In the genomic region with DNA sequence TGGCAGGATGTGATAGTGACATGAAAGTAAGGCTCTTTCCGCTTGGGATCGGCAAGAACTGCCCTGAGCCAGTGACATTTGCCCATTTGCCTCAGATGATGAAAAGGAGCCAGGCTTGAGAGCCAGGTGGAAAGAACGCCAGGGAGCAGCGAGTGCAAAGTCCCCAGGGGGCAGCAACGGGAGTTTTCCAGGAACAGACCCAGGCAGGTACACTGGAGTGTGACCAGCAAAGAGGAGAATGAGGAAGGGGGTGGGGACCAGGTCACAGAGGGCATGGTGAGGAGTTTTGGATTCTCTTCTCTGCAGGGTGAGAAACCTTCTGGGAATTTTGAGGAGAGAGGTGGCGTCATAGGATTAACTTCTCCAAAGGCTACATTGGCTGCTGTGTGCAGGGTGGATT, we compare ENCODE assay signal across 1 cellular context.
TF ChIP-seq lines count a peak whose summit lies in the region.

No MANE protein-coding gene starts in this region.

TF ChIP-seq in SK-N-SH treated with all-trans-retinoic acid at 6 μM for 48 hours, 23 proteins besides CTCF, POLR2A, EP300 and RAD21 (continued from another document):
- TF ChIP-seq CSRNP3 (CRISPR knock-in tag; IDR thresholded peaks at IDR 0.05) (no peak), POU6F1 (CRISPR knock-in tag; IDR thresholded peaks at IDR 0.05; ENCODE audit: borderline replicate concordance, low read depth) (no peak), GLIS3 (CRISPR knock-in tag; IDR thresholded peaks at IDR 0.05) (no peak), TOX (CRISPR knock-in tag; IDR thresholded peaks at IDR 0.05; ENCODE audit: borderline replicate concordance) (no peak), ISL1 (CRISPR knock-in tag; IDR thresholded peaks at IDR 0.05) (no peak)
- TF ChIP-seq, protein P1, sequence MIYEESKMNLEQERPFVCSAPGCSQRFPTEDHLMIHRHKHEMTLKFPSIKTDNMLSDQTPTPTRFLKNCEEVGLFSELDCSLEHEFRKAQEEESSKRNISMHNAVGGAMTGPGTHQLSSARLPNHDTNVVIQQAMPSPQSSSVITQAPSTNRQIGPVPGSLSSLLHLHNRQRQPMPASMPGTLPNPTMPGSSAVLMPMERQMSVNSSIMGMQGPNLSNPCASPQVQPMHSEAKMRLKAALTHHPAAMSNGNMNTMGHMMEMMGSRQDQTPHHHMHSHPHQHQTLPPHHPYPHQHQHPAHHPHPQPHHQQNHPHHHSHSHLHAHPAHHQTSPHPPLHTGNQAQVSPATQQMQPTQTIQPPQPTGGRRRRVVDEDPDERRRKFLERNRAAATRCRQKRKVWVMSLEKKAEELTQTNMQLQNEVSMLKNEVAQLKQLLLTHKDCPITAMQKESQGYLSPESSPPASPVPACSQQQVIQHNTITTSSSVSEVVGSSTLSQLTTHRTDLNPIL (CRISPR knock-in tag; IDR thresholded peaks at IDR 0.05; ENCODE audit: low read depth): no peak
